In the genomic region with DNA sequence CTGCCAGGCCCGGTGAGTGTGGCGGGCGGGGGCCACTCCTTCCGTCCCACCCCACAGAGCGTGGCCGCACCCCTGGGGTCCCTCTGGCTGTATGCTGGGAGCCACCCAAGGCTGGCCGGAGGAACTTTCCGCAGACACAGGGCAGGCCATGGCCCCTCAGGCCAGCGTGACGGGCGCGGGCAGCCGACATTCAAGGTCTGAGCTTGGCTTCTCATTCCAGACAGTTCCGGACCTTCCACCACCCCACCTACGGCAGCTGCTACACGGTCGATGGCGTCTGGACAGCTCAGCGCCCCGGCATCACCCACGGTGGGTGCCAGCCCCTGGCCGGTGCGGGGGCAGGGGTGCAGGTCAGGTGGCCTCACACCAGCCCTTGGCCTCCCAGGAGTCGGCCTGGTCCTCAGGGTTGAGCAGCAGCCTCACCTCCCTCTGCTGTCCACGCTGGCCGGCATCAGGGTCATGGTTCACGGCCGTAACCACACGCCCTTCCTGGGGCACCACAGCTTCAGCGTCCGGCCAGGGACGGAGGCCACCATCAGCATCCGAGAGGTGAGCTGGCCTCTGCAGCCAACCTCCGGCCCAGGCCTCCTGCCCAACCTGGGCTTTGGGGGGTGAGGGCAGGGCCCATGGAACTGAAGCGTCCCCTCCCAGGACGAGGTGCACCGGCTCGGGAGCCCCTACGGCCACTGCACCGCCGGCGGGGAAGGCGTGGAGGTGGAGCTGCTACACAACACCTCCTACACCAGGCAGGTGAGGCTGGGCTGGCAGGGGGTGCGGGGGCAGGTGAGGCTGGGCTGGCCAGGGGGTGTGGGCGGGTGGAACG, we compare ENCODE assay signal across 1 cellular context.
TF ChIP-seq lines count a peak whose summit lies in the region.

No MANE protein-coding gene starts in this region.

TF ChIP-seq in HepG2, 621 proteins besides CTCF, POLR2A, EP300 and RAD21 (continued from another document):
- TF ChIP-seq, protein P1, sequence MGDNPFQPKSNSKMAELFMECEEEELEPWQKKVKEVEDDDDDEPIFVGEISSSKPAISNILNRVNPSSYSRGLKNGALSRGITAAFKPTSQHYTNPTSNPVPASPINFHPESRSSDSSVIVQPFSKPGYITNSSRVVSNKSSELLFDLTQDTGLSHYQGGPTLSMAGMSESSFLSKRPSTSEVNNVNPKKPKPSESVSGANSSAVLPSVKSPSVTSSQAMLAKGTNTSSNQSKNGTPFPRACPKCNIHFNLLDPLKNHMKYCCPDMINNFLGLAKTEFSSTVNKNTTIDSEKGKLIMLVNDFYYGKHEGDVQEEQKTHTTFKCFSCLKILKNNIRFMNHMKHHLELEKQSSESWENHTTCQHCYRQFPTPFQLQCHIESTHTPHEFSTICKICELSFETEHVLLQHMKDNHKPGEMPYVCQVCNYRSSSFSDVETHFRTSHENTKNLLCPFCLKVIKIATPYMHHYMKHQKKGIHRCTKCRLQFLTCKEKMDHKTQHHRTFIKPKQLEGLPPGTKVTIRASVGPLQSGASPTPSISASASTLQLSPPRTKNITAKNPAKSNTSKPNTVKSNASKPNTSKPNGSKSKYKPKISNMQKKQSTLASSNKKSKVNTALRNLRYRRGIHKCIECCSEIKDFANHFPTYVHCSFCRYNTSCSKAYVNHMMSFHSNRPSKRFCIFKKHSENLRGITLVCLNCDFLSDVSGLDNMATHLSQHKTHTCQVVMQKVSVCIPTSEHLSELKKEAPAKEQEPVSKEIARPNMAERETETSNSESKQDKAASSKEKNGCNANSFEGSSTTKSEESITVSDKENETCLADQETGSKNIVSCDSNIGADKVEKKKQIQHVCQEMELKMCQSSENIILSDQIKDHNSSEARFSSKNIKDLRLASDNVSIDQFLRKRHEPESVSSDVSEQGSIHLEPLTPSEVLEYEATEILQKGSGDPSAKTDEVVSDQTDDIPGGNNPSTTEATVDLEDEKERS (CRISPR knock-in tag; IDR thresholded peaks at IDR 0.05): peak; percentile 51; the same call in 1 of the 2 replicates
- TF ChIP-seq ZNF556 (CRISPR knock-in tag; IDR thresholded peaks at IDR 0.05; ENCODE audit: borderline replicate concordance): peak; percentile 71; the same call in 1 of the 2 replicates
- TF ChIP-seq, protein P2, sequence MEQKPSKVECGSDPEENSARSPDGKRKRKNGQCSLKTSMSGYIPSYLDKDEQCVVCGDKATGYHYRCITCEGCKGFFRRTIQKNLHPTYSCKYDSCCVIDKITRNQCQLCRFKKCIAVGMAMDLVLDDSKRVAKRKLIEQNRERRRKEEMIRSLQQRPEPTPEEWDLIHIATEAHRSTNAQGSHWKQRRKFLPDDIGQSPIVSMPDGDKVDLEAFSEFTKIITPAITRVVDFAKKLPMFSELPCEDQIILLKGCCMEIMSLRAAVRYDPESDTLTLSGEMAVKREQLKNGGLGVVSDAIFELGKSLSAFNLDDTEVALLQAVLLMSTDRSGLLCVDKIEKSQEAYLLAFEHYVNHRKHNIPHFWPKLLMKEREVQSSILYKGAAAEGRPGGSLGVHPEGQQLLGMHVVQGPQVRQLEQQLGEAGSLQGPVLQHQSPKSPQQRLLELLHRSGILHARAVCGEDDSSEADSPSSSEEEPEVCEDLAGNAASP (CRISPR knock-in tag; IDR thresholded peaks at IDR 0.05; ENCODE audit: borderline replicate concordance): peak; percentile 29; the same call in 1 of the 2 replicates
- no peak; the same call in 1 of the 2 replicates for TF ChIP-seq TARDBP (CRISPR knock-in tag; IDR thresholded peaks at IDR 0.05)
- no peak for TF ChIP-seq TMF1 (CRISPR knock-in tag; IDR thresholded peaks at IDR 0.05; ENCODE audit: low read depth)
- TF ChIP-seq, protein P3, sequence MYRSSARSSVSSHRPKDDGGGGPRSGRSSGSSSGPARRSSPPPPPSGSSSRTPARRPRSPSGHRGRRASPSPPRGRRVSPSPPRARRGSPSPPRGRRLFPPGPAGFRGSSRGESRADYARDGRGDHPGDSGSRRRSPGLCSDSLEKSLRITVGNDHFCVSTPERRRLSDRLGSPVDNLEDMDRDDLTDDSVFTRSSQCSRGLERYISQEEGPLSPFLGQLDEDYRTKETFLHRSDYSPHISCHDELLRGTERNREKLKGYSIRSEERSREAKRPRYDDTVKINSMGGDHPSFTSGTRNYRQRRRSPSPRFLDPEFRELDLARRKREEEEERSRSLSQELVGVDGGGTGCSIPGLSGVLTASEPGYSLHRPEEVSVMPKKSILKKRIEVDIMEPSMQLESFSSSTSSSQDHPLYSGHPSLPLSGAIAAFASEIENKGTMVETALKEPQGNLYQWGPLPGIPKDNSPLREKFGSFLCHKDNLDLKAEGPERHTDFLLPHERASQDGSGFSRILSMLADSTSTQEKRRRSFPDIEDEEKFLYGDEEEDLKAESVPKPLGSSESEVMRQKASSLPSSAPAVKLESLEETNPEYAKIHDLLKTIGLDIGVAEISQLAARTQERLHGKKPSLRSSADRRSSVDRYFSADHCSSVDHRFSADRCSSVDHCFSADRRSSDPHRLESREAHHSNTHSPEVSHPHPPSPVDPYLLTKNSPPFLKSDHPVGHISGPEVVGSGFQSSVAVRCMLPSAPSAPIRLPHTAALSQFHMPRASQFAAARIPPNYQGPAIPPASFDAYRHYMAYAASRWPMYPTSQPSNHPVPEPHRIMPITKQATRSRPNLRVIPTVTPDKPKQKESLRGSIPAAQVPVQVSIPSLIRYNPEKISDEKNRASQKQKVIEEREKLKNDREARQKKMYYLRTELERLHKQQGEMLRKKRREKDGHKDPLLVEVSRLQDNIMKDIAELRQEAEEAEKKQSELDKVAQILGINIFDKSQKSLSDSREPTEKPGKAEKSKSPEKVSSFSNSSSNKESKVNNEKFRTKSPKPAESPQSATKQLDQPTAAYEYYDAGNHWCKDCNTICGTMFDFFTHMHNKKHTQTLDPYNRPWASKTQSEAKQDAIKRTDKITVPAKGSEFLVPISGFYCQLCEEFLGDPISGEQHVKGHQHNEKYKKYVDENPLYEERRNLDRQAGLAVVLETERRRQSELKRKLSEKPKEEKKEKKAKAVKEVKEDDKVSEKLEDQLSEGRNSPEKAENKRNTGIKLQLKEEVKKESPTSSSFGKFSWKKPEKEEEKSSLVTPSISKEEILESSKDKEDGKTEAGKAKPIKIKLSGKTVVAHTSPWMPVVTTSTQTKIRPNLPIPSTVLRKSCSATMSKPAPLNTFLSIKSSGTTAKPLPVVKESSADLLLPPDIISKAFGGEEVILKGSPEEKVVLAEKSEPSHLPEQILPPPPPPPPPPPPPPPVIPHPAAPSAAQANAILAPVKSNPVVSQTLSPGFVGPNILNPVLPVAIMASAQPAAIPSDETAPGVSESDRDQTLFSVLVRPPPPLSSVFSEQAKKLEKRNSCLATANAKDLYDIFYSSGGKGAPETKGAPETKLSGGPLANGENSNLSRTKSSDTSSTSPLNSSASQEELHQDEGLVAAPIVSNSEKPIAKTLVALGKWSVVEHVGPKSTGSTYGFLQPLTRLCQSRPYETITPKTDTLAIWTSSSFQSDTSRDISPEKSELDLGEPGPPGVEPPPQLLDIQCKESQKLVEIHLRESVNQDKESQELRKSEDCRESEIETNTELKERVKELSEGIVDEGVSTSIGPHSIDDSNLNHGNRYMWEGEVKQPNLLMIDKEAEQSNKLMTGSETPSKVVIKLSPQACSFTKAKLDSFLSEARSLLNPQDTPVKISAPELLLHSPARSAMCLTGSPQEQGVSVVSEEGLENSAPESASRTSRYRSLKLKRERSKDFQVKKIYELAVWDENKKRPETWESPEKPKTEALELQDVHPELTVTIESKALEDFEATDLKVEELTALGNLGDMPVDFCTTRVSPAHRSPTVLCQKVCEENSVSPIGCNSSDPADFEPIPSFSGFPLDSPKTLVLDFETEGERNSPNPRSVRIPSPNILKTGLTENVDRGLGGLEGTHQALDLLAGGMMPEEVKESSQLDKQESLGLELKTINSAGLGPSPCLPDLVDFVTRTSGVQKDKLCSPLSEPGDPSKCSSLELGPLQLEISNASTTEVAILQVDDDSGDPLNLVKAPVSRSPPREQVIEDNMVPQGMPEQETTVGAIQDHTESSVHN (CRISPR knock-in tag; IDR thresholded peaks at IDR 0.05): peak; percentile 92; the same call in 1 of the 2 replicates
- peak; percentile 41; the same call in 1 of the 2 replicates for TF ChIP-seq TBX2 (CRISPR knock-in tag; IDR thresholded peaks at IDR 0.05; ENCODE audit: borderline replicate concordance)
- TF ChIP-seq BCL6 (CRISPR knock-in tag; IDR thresholded peaks at IDR 0.05): 0 out of 2 replicates have a peak, but pooled peaks have one; percentile 20
- peak; percentile 81 for TF ChIP-seq ZNF292 (CRISPR knock-in tag; IDR thresholded peaks at IDR 0.05; ENCODE audit: borderline replicate concordance, low read depth)
- peak; percentile 45; the same call in 1 of the 2 replicates for TF ChIP-seq ZNF777 (CRISPR knock-in tag; IDR thresholded peaks at IDR 0.05)
- TF ChIP-seq ATRX (CRISPR knock-in tag; IDR thresholded peaks at IDR 0.05; ENCODE audit: borderline replicate concordance): no peak
- TF ChIP-seq ZFP36L1 (CRISPR knock-in tag; IDR thresholded peaks at IDR 0.05): 0 out of 2 replicates have a peak, but pooled peaks have one; percentile 26
- TF ChIP-seq HOXA3 (CRISPR knock-in tag; IDR thresholded peaks at IDR 0.05): peak; percentile 89
- peak; percentile 61; the same call in 1 of the 2 replicates for TF ChIP-seq HDAC2 (CRISPR knock-in tag; IDR thresholded peaks at IDR 0.05)
- TF ChIP-seq KDM2A (CRISPR knock-in tag; IDR thresholded peaks at IDR 0.05; ENCODE audit: borderline replicate concordance, low read depth): peak; percentile 64; the same call in 1 of the 2 replicates
- peak; percentile 87 for TF ChIP-seq ZNF296 (CRISPR knock-in tag; conservative IDR thresholded peaks at IDR 0.05)
- peak; percentile 50; the same call in 1 of the 2 replicates for TF ChIP-seq FOXC1 (CRISPR knock-in tag; IDR thresholded peaks at IDR 0.05; ENCODE audit: borderline replicate concordance)
- TF ChIP-seq ZFP90 (CRISPR knock-in tag; IDR thresholded peaks at IDR 0.05; ENCODE audit: borderline replicate concordance): 0 out of 2 replicates have a peak, but pooled peaks have one; percentile 62
- peak; percentile 24; the same call in 1 of the 2 replicates for TF ChIP-seq ARNT2 (CRISPR knock-in tag; IDR thresholded peaks at IDR 0.05; ENCODE audit: low read depth)
- TF ChIP-seq PHF8 (CRISPR knock-in tag; IDR thresholded peaks at IDR 0.05): peak; percentile 53; the same call in 1 of the 2 replicates
- TF ChIP-seq ZMYM2 (CRISPR knock-in tag; IDR thresholded peaks at IDR 0.05): no peak; the same call in 1 of the 2 replicates
